In the genomic region with DNA sequence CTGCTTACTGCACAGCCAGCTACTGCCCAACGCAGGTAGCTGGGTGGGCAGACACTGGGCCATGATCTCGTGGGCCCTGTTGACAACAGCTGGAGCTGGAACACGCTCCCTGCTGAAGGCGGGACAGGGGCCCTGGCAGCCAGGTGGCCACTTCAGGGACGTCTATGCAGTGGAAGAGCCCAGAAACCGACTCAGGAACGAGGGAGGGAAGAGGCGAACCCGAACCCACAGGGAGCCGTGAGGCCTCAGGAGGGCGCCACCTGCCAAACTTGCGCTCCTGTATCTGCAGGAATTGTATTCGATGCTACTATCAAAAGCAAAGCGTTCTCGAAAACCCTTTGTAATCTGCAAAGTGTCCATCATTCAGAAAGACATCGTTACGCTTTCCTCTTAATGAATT, we compare ENCODE assay signal across 12 cellular contexts.
DNase-seq lines count a peak whose midpoint lies in the region; ATAC-seq, FAIRE-seq and TF ChIP-seq lines count a peak whose summit lies in the region.
"Had no signal": no experiment of that assay in that cellular context is flagged by ENCODE, and none has a peak within 500 bp of the region (broad histone marks: within the 10 kb centered on the region; RNA-seq: fewer than 3 reads in every experiment).

No MANE protein-coding gene starts in this region.

- no peaks in the 10 kb centered on the region for H3K79me2 ChIP-seq in Loucy (ENCODE audit: insufficient read depth, low read length)
- H3K79me2 ChIP-seq in H1 (ENCODE audit: control insufficient read depth in 1 of 2, insufficient read depth in 2 of 2, low read length in 2 of 2) = no peaks in the 10 kb centered on the region

- peak; percentile 13 for FAIRE-seq in H1 (lab: Jason Lieb, UNC)

- H2BK5ac ChIP-seq in H1 (ENCODE audit: low read depth, low read length) = no peak overlapping the region

- TF ChIP-seq RAD21 in H1 (IDR thresholded peaks at IDR 0.05 in 1 of 2, conservative IDR thresholded peaks at IDR 0.05 in 1 of 2; ENCODE audit: low read depth in 2 of 2, low read length in 2 of 2) = peak; percentile 79 to 82

- H3K9me3 ChIP-seq in Loucy (ENCODE audit: insufficient read depth, low read depth, low read length) (no peaks in the 10 kb centered on the region), H1 (ENCODE audit: insufficient read depth in 2 of 2, low read depth in 1 of 2, low read length in 1 of 2) (no peaks in the 10 kb centered on the region)
- H3K9me3 ChIP-seq: tibial artery had no signal

- H4K8ac ChIP-seq in H1 (ENCODE audit: extremely low read depth, insufficient read depth, low read length) = peak overlapping the region; percentile 12; the same call in 1 of the 2 replicates

- peaks cover 3% of the 10 kb centered on the region; the same call in 1 of the 2 replicates for H3K79me1 ChIP-seq in H1 (ENCODE audit: low read depth, low read length)

- no peak overlapping the region for H3K27ac Mint-ChIP-seq in activated naive CD4-positive, alpha-beta T cell treated with anti-CD3 and anti-CD28 coated beads, Interleukin-2, amount 10 ng/mL, durations not matched to agents 7 days and 5 days
- H3K27ac Mint-ChIP-seq: T-helper 1 cell treated with Interleukin-12 subunit alpha and Interleukin-12 subunit beta and Interleukin-4 antibody, amounts not matched to agents 30 μg/mL and 1 μg/mL, for 36 hours had no signal

- H2BK12ac ChIP-seq in H1 (ENCODE audit: low read depth, low read length) = no peak overlapping the region

- H2BK120ac ChIP-seq in H1 (replicated peaks; ENCODE audit: low read depth, low read length) = no peak overlapping the region

- no peaks in the 10 kb centered on the region for H3K36me3 Mint-ChIP-seq in activated naive CD4-positive, alpha-beta T cell treated with anti-CD3 and anti-CD28 coated beads, Interleukin-2, amount 10 ng/mL, durations not matched to agents 7 days and 5 days

- POLR2A ChIA-PET in H1 (lab: Charles Lee; ENCODE audit: partially characterized antibody) = no interaction called here

- H4K91ac ChIP-seq in H1 (replicated peaks; ENCODE audit: insufficient read length, low read length) = no peak overlapping the region

- TF ChIP-seq CTCF in Loucy (conservative IDR thresholded peaks at IDR 0.05; ENCODE audit: low read length) (peak; percentile 48), H1 (IDR thresholded peaks at IDR 0.05; ENCODE audit: control extremely low read depth in 1 of 3, insufficient read depth in 1 of 3, low read depth in 1 of 3, low read length in 3 of 3) (peak in 2 of 3 experiments; percentile 65 to 90; a peak in 3 of 4 replicates)

- H3K4me3 ChIP-seq in Loucy (ENCODE audit: low read length, poor library complexity, severe bottlenecking) = no peak overlapping the region
- H3K4me3 ChIP-seq in H1 (ENCODE audit: extremely low read depth in 1 of 4, insufficient read depth in 2 of 4, low read depth in 3 of 4, low read length in 4 of 4) = no peak overlapping the region
- H3K4me3 ChIP-seq: tibial artery had no signal

- TF ChIP-seq EP300 in H1 (IDR thresholded peaks at IDR 0.05; ENCODE audit: borderline replicate concordance in 1 of 2, low read depth in 2 of 2, low read length in 2 of 2) = no peak

- H2AFZ ChIP-seq in Loucy (ENCODE audit: low read length) (no peak overlapping the region), H1 (ENCODE audit: low read length) (no peak overlapping the region)

- H3K27me3 ChIP-seq in Loucy (ENCODE audit: insufficient read depth, low read length, poor library complexity, severe bottlenecking) (no peaks in the 10 kb centered on the region), H1 (replicated peaks in 1 of 4; ENCODE audit: control insufficient read depth in 3 of 4, extremely low read depth in 1 of 4, insufficient read depth in 3 of 4, low read length in 3 of 4) (no peaks in the 10 kb centered on the region)
- H3K27me3 ChIP-seq: tibial artery had no signal

- H4K20me1 ChIP-seq in Loucy (ENCODE audit: insufficient read depth, low read length, poor library complexity, severe bottlenecking) (no peaks in the 10 kb centered on the region), H1 (replicated peaks in 1 of 2; ENCODE audit: control insufficient read depth in 1 of 2, insufficient read depth in 2 of 2, low read length in 2 of 2) (peaks cover 0 to 4% of the 10 kb centered on the region in 2 experiments)

- no peak overlapping the region for H2BK15ac ChIP-seq in H1 (ENCODE audit: low read length)

- no peak overlapping the region for H2AK5ac ChIP-seq in H1 (ENCODE audit: low read depth, low read length)

- DNase-seq in activated naive CD4-positive, alpha-beta T cell treated with Interleukin-2 at 50 U/mL for 16 hours = peak; percentile 16
- no peak for DNase-seq in activated naive CD4-positive, alpha-beta T cell treated with anti-CD3 and anti-CD28 coated beads, Interleukin-2, amount 10 ng/mL, durations not matched to agents 7 days and 5 days
- DNase-seq in H1 (ENCODE audit: low read depth in 1 of 2, low spot score in 2 of 2) = peak in 1 of 2 experiments; percentile 80
- peak; percentile 35 for DNase-seq in stimulated activated naive CD8-positive, alpha-beta T cell treated with anti-CD3 and anti-CD28 coated beads, Interleukin-15, Interleukin-2, amounts not matched to agents 100 U/mL and 50 U/mL, for 24 hours
- no peak for DNase-seq in NK-92 treated with Interleukin-12 subunit alpha and Interleukin-12 subunit beta, amount 100 ng/mL, for 24 hours (lab: John Stamatoyannopoulos, UW)
- DNase-seq: GOT3, naive B cell, tibial artery had no signal

- H3K9ac ChIP-seq in Loucy (ENCODE audit: low read depth, low read length, poor library complexity, severe bottlenecking) = no peak overlapping the region
- no peak overlapping the region for H3K9ac ChIP-seq in H1 (replicated peaks in 1 of 4; ENCODE audit: extremely low read depth in 1 of 4, low read depth in 3 of 4, low read length in 3 of 4)

- H2BK20ac ChIP-seq in H1 (ENCODE audit: low read length) = no peak overlapping the region

- H3K27ac ChIP-seq in H1 (ENCODE audit: low read depth, low read length) = no peak overlapping the region
- H3K27ac ChIP-seq: tibial artery had no signal

- no peak for TF ChIP-seq POLR2A in H1 (IDR thresholded peaks at IDR 0.05; ENCODE audit: control extremely low read depth in 1 of 2, low read depth in 2 of 2, low read length in 2 of 2)

- H3F3A ChIP-seq in Loucy (ENCODE audit: low read depth) = no peaks in the 10 kb centered on the region

- CTCF ChIA-PET in activated naive CD4-positive, alpha-beta T cell treated with anti-CD3 and anti-CD28 coated beads, Interleukin-2, amount 10 ng/mL, durations not matched to agents 7 days and 5 days (lab: Charles Lee) = no interaction called here
- CTCF ChIA-PET in H1 (lab: Charles Lee; ENCODE audit: partially characterized antibody) = interaction anchor here (0.6 to 3.4 kb wide), 19 partner anchors 10 to 301 kb away, joined by 3 to 32 read pairs (median 3); no protein-coding TSS in a partner anchor

- no peaks in the 10 kb centered on the region for H3K4me1 Mint-ChIP-seq in activated naive CD4-positive, alpha-beta T cell treated with anti-CD3 and anti-CD28 coated beads, Interleukin-2, amount 10 ng/mL, durations not matched to agents 7 days and 5 days

- H3K9me2 ChIP-seq in Loucy (replicated peaks; ENCODE audit: low read depth, low read length) = no peaks in the 10 kb centered on the region

- ATAC-seq in stimulated activated naive CD8-positive, alpha-beta T cell treated with anti-CD3 and anti-CD28 coated beads, Interleukin-15, Interleukin-2, amounts not matched to agents 100 U/mL and 50 U/mL, for 24 hours = no peak
- ATAC-seq in HG03342 (IDR thresholded peaks at IDR 0.05; ENCODE audit: unreplicated experiment) (no peak), HG03175 (IDR thresholded peaks at IDR 0.05; ENCODE audit: unreplicated experiment) (no peak)

- H3K14ac ChIP-seq in H1 (ENCODE audit: insufficient read length) = no peak overlapping the region

- no peaks in the 10 kb centered on the region for H3K27me3 Mint-ChIP-seq in activated naive CD4-positive, alpha-beta T cell treated with anti-CD3 and anti-CD28 coated beads, Interleukin-2, amount 10 ng/mL, durations not matched to agents 7 days and 5 days
- H3K27me3 Mint-ChIP-seq: naive B cell had no signal

- H3K23ac ChIP-seq in H1 (ENCODE audit: insufficient read length) = no peak overlapping the region

- H3K4ac ChIP-seq in H1 (replicated peaks; ENCODE audit: insufficient read length, low read depth, low read length) = no peak overlapping the region

- no peak overlapping the region for H3K56ac ChIP-seq in H1 (replicated peaks; ENCODE audit: insufficient read length, low read depth, low read length)

- H3K4me2 ChIP-seq in Loucy (ENCODE audit: low read depth, low read length, poor library complexity, severe bottlenecking) (no peak overlapping the region), H1 (ENCODE audit: insufficient read depth in 1 of 2, low read depth in 2 of 2, low read length in 2 of 2) (no peak overlapping the region)

- no peak overlapping the region for H4K5ac ChIP-seq in H1 (ENCODE audit: insufficient read length, low read depth, low read length)

- no peaks in the 10 kb centered on the region for H3K4me1 ChIP-seq in Loucy (ENCODE audit: insufficient read depth, low read length, poor library complexity, severe bottlenecking)
- no peaks in the 10 kb centered on the region; a peak in 1 of 7 replicates for H3K4me1 ChIP-seq in H1 (replicated peaks in 1 of 4; ENCODE audit: control insufficient read depth in 3 of 4, insufficient read depth in 4 of 4, low read length in 3 of 4)
- H3K4me1 ChIP-seq: tibial artery had no signal

- H3K36me3 ChIP-seq in Loucy (ENCODE audit: insufficient read depth, low read length) (no peaks in the 10 kb centered on the region), H1 (ENCODE audit: control insufficient read depth in 2 of 4, insufficient read depth in 4 of 4, low read length in 3 of 4) (no peaks in the 10 kb centered on the region)

- 75% methylated on average over 17 of the region's 17 CpGs; no CpG with 5 or more reads in 1 of the 2 experiments for WGBS in H1 (ENCODE audit: extremely low coverage in 1 of 2, insufficient coverage in 1 of 2, insufficient read length in 1 of 2, insufficient replicate concordance in 2 of 2, low coverage in 1 of 2, low lambda C conversion rate in 2 of 2, missing lambda C conversion rate in 1 of 2), 2 experiments

- H3K18ac ChIP-seq in H1 (ENCODE audit: extremely low read depth, low read length) = peak overlapping the region; percentile 32; the same call in 1 of the 2 replicates

- no peak overlapping the region for H3K4me3 Mint-ChIP-seq in activated naive CD4-positive, alpha-beta T cell treated with anti-CD3 and anti-CD28 coated beads, Interleukin-2, amount 10 ng/mL, durations not matched to agents 7 days and 5 days
- H3K4me3 Mint-ChIP-seq: naive B cell; T-helper 1 cell treated with Interleukin-12 subunit alpha and Interleukin-12 subunit beta and Interleukin-4 antibody, amounts not matched to agents 30 μg/mL and 1 μg/mL, for 36 hours had no signal

- no peaks in the 10 kb centered on the region for H3K9me3 Mint-ChIP-seq in activated naive CD4-positive, alpha-beta T cell treated with anti-CD3 and anti-CD28 coated beads, Interleukin-2, amount 10 ng/mL, durations not matched to agents 7 days and 5 days
- H3K9me3 Mint-ChIP-seq: T-helper 1 cell treated with Interleukin-12 subunit alpha and Interleukin-12 subunit beta and Interleukin-4 antibody, amounts not matched to agents 30 μg/mL and 1 μg/mL, for 36 hours had no signal

- peaks cover 6% of the 10 kb centered on the region; the same call in 1 of the 2 replicates for H3K23me2 ChIP-seq in H1 (ENCODE audit: low read depth, low read length)

Comparison
In these comparisons a context has a peak if more than half of its experiments do, and no peak if none do; other contexts are left out.
1. DNase-seq: peak in activated naive CD4-positive, alpha-beta T cell treated with Interleukin-2 at 50 U/mL for 16 hours (single experiment) and stimulated activated naive CD8-positive, alpha-beta T cell treated with anti-CD3 and anti-CD28 coated beads, Interleukin-15, Interleukin-2, amounts not matched to agents 100 U/mL and 50 U/mL, for 24 hours (single experiment); none in activated naive CD4-positive, alpha-beta T cell treated with anti-CD3 and anti-CD28 coated beads, Interleukin-2, amount 10 ng/mL, durations not matched to agents 7 days and 5 days (single experiment) and NK-92 treated with Interleukin-12 subunit alpha and Interleukin-12 subunit beta, amount 100 ng/mL, for 24 hours (single experiment).